Comparison of ENCODE assay signal across 1 cellular context in genomic region chr14:95516554-95517209, GRCh38.
TF ChIP-seq lines count a peak whose summit lies in the region.

Gene SYNE3 (minus strand): TSS chr14:95516650. CDS start chr14:95475821, 40,829 bp downstream.

TF ChIP-seq in GM23338, 12 proteins besides CTCF, POLR2A, EP300 and RAD21 (continued from another document):
- TF ChIP-seq ZNF462 (CRISPR knock-in tag; IDR thresholded peaks at IDR 0.05), result no peak
